38 cellular contexts compared by ENCODE assay signal in genomic region chr22:45013138-45013537, GRCh38. TPM values are rescaled to one million over a fixed set of nuclear protein-coding genes. Genes with fewer than 3 reads are reported as not detected.
"Had no signal": no experiment of that assay in that cellular context is flagged by ENCODE, and none has a peak within 500 bp of the region (broad histone marks: within the 10 kb centered on the region; RNA-seq: fewer than 3 reads in every experiment).

No MANE protein-coding gene starts in this region.

- H3K27me3 ChIP-seq: cardiac muscle cell had no signal

- H3K9me3 ChIP-seq: ascending aorta had no signal

- H3K4me3 Mint-ChIP-seq: activated B cell treated with CpG ODN at 0.5 μM for 24 hours; activated CD4-positive, alpha-beta memory T cell treated with anti-CD3 and anti-CD28 coated beads for 36 hours; activated CD4-positive, alpha-beta T cell treated with anti-CD3 and anti-CD28 coated beads, Interleukin-2, amount 10 ng/mL, durations not matched to agents 24 days and 14 days; activated CD8-positive, alpha-beta T cell treated with anti-CD3 and anti-CD28 coated beads for 36 hours; activated naive CD4-positive, alpha-beta T cell treated with anti-CD3 and anti-CD28 coated beads for 36 hours; activated naive CD8-positive, alpha-beta T cell treated with anti-CD3 and anti-CD28 coated beads for 36 hours; activated T-cell treated with anti-CD3 and anti-CD28 coated beads, Interleukin-2, amount 50 U/mL, for 4 hours; activated T-cell treated with anti-CD3 and anti-CD28 coated beads, Interleukin-2, amount 50 U/mL, for 72 hours; activated T-helper 1 cell treated with anti-CD3 and anti-CD28 coated beads, Interleukin-12 subunit alpha, Interleukin-12 subunit beta, Interleukin-2, Interleukin-4 antibody, amounts not matched to agents 30 ng/mL and 10 ng/mL and 1 ng/mL, durations not matched to agents 14 hours and 24 hours and 36 hours; activated T-helper 17 cell treated with anti-CD3 and anti-CD28 coated beads, Interleukin-2, amount 50 U/mL, for 72 hours; central memory CD8-positive, alpha-beta T cell; T-helper 1 cell treated with Interleukin-12 subunit alpha and Interleukin-12 subunit beta and Interleukin-4 antibody, amounts not matched to agents 30 μg/mL and 1 μg/mL, for 36 hours had no signal

- H3K9me3 Mint-ChIP-seq: activated B cell treated with CpG ODN at 0.5 μM for 24 hours; activated CD4-positive, alpha-beta memory T cell treated with anti-CD3 and anti-CD28 coated beads for 36 hours; activated CD4-positive, alpha-beta T cell treated with anti-CD3 and anti-CD28 coated beads, Interleukin-2, amount 10 ng/mL, durations not matched to agents 24 days and 14 days; activated CD8-positive, alpha-beta T cell treated with anti-CD3 and anti-CD28 coated beads for 36 hours; activated naive CD4-positive, alpha-beta T cell treated with anti-CD3 and anti-CD28 coated beads for 36 hours; activated naive CD4-positive, alpha-beta T cell treated with anti-CD3 and anti-CD28 coated beads, Interleukin-2, amount 50 U/mL, for 72 hours; activated naive CD8-positive, alpha-beta T cell treated with anti-CD3 and anti-CD28 coated beads for 36 hours; activated T-cell treated with anti-CD3 and anti-CD28 coated beads, Interleukin-2, amount 50 U/mL, for 4 hours; activated T-cell treated with anti-CD3 and anti-CD28 coated beads, Interleukin-2, amount 50 U/mL, for 72 hours; activated T-helper 1 cell treated with anti-CD3 and anti-CD28 coated beads, Interleukin-12 subunit alpha, Interleukin-12 subunit beta, Interleukin-2, Interleukin-4 antibody, amounts not matched to agents 30 ng/mL and 10 ng/mL and 1 ng/mL, durations not matched to agents 14 hours and 24 hours and 36 hours; activated T-helper 17 cell treated with anti-CD3 and anti-CD28 coated beads, Interleukin-2, amount 50 U/mL, for 72 hours; central memory CD8-positive, alpha-beta T cell; T-helper 1 cell treated with Interleukin-12 subunit alpha and Interleukin-12 subunit beta and Interleukin-4 antibody, amounts not matched to agents 30 μg/mL and 1 μg/mL, for 36 hours; T-helper 2 cell treated with Interferon-gamma antibody and Interleukin-4, amounts not matched to agents 5 μg/mL and 100 μg/mL, for 36 hours had no signal

- ATAC-seq: activated CD8-positive, alpha-beta T cell treated with anti-CD3 and anti-CD28 coated beads for 36 hours; activated naive CD4-positive, alpha-beta T cell treated with anti-CD3 and anti-CD28 coated beads, Interleukin-2, amount 50 U/mL, for 72 hours; activated T-cell treated with anti-CD3 and anti-CD28 coated beads, Interleukin-2, amount 50 U/mL, for 4 hours; activated T-cell treated with anti-CD3 and anti-CD28 coated beads, Interleukin-2, amount 50 U/mL, for 72 hours; activated T-helper 17 cell treated with anti-CD3 and anti-CD28 coated beads, Interleukin-2, amount 50 U/mL, for 72 hours had no signal

- DNase-seq: activated B cell treated with CpG ODN at 0.5 μM for 24 hours; activated CD4-positive, alpha-beta memory T cell treated with anti-CD3 and anti-CD28 coated beads for 36 hours; activated CD4-positive, alpha-beta T cell treated with anti-CD3 and anti-CD28 coated beads for 4 hours; activated CD4-positive, alpha-beta T cell treated with anti-CD3 and anti-CD28 coated beads, Interleukin-2, amount 10 ng/mL, durations not matched to agents 24 days and 14 days; activated CD4-positive, alpha-beta T cell treated with anti-CD3 and anti-CD28 coated beads, Interleukin-2, amount 50 U/mL, for 1 hour; activated CD4-positive, alpha-beta T cell treated with anti-CD3 and anti-CD28 coated beads, Interleukin-2, amount 50 U/mL, for 4 hours; activated CD4-positive, CD25-positive, alpha-beta regulatory T cell treated with anti-CD3 and anti-CD28 coated beads, Interleukin-2, amount 50 U/mL, for 72 hours; activated CD8-positive, alpha-beta memory T cell treated with anti-CD3 and anti-CD28 coated beads, Interleukin-2, amount 50 U/mL, for 4 hours; activated CD8-positive, alpha-beta T cell treated with anti-CD3 and anti-CD28 coated beads for 36 hours; activated effector memory CD4-positive, alpha-beta T cell treated with anti-CD3 and anti-CD28 coated beads, Interleukin-2, amount 50 U/mL, for 16 hours; activated gamma-delta T cell treated with Interleukin-2 at 50 U/mL for 16 hours; activated naive CD4-positive, alpha-beta T cell; activated naive CD4-positive, alpha-beta T cell treated with anti-CD3 and anti-CD28 coated beads for 36 hours; activated naive CD4-positive, alpha-beta T cell treated with anti-CD3 and anti-CD28 coated beads, Interleukin-2, amount 50 U/mL, for 16 hours; activated naive CD8-positive, alpha-beta T cell treated with anti-CD3 and anti-CD28 coated beads for 36 hours; activated T-cell treated with anti-CD3 and anti-CD28 coated beads for 4 hours; activated T-cell treated with anti-CD3 and anti-CD28 coated beads, Interleukin-2, amount 50 U/mL, for 1 hour; activated T-cell treated with anti-CD3 and anti-CD28 coated beads, Interleukin-2, amount 50 U/mL, for 4 hours; activated T-cell treated with anti-CD3 and anti-CD28 coated beads, Interleukin-2, amount 50 U/mL, for 72 hours; amygdala; anterior cingulate cortex; caudate nucleus; cerebellar nuclear complex; T-helper 1 cell; T-helper 2 cell; T-helper 9 cell had no signal

- H3K27ac Mint-ChIP-seq: activated B cell treated with CpG ODN at 0.5 μM for 24 hours; activated CD4-positive, alpha-beta memory T cell treated with anti-CD3 and anti-CD28 coated beads for 36 hours; activated CD4-positive, alpha-beta T cell treated with anti-CD3 and anti-CD28 coated beads, Interleukin-2, amount 10 ng/mL, durations not matched to agents 24 days and 14 days; activated CD8-positive, alpha-beta T cell treated with anti-CD3 and anti-CD28 coated beads for 36 hours; activated naive CD4-positive, alpha-beta T cell treated with anti-CD3 and anti-CD28 coated beads for 36 hours; activated naive CD4-positive, alpha-beta T cell treated with anti-CD3 and anti-CD28 coated beads, Interleukin-2, amount 50 U/mL, for 72 hours; activated naive CD8-positive, alpha-beta T cell treated with anti-CD3 and anti-CD28 coated beads for 36 hours; activated T-cell treated with anti-CD3 and anti-CD28 coated beads, Interleukin-2, amount 50 U/mL, for 72 hours; activated T-helper 1 cell treated with anti-CD3 and anti-CD28 coated beads, Interleukin-12 subunit alpha, Interleukin-12 subunit beta, Interleukin-2, Interleukin-4 antibody, amounts not matched to agents 30 ng/mL and 10 ng/mL and 1 ng/mL, durations not matched to agents 14 hours and 24 hours and 36 hours; activated T-helper 17 cell treated with anti-CD3 and anti-CD28 coated beads, Interleukin-2, amount 50 U/mL, for 72 hours; brain; T-helper 1 cell treated with Interleukin-12 subunit alpha and Interleukin-12 subunit beta and Interleukin-4 antibody, amounts not matched to agents 30 μg/mL and 1 μg/mL, for 36 hours; T-helper 2 cell treated with Interferon-gamma antibody and Interleukin-4, amounts not matched to agents 5 μg/mL and 100 μg/mL, for 36 hours had no signal

- H3K4me3 ChIP-seq: ascending aorta, cardiac muscle cell had no signal

- H3K36me3 ChIP-seq: ascending aorta, cardiac muscle cell had no signal

- FAIRE-seq: bronchial epithelial cell, TTC549 had no signal

- H3K27ac ChIP-seq: ascending aorta, cardiac muscle cell, VCaP had no signal

- H3K36me3 Mint-ChIP-seq: activated CD4-positive, alpha-beta memory T cell treated with anti-CD3 and anti-CD28 coated beads for 36 hours; activated naive CD8-positive, alpha-beta T cell treated with anti-CD3 and anti-CD28 coated beads for 36 hours; brain had no signal

RNA-seq across cellular contexts. Expression of gene PHF21B, which starts 3.3 kb away (rescaled TPM):
- total RNA-seq: activated B cell treated with CpG ODN at 0.5 μM for 24 hours; activated CD4-positive, alpha-beta memory T cell treated with anti-CD3 and anti-CD28 coated beads for 36 hours; activated naive CD4-positive, alpha-beta T cell treated with anti-CD3 and anti-CD28 coated beads for 36 hours; activated T-helper 17 cell treated with anti-CD3 and anti-CD28 coated beads, Interleukin-2, amount 50 U/mL, for 72 hours; ascending aorta; bronchial epithelial cell had no signal
